8 cellular contexts compared by ENCODE assay signal in the genomic region with DNA sequence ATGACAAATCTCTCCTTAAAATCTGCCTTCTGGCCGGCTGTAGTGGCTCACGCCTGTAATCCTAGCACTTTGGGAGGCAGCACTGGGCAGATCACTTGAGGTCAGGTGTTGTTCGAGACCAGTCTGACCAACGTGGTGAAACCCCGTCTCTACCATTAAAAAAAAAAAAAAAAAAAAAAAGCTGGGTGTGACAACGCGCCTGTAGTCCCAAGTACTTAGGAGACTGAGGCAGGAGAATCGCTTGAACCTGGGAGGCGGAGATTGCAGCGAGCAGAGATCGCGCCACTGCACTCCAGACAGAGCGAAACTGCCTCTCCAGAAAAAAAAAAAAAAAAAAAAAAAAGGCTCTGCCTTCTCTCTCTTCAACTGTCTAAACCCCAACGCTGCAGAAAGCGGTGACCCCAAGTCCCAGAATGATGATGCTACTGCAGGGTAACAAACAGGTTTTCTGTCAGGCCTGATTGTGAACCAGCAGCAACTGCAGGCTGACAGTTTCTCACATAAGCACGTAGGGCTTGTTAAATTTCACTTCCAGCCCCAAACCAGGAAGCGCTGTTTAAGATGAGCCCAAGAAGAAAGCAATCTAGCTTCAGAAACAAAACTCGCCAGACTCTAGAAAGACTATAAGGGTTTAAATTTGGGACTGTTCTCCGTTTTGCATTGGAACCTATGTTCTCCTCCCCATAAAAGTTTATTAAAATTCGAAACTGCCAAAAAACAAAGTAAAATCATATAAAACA. TPM values are rescaled to one million over a fixed set of nuclear protein-coding genes. Genes with fewer than 3 reads are reported as not detected.
A peak's percentile ranks its signal among the peaks of the same experiment; 100 is the strongest.
DNase-seq lines count a peak whose midpoint lies in the region; ATAC-seq and TF ChIP-seq lines count a peak whose summit lies in the region.

No MANE protein-coding gene starts in this region.

- H3K27me3 ChIP-seq in cardiac muscle cell: peaks cover 38% of the 10 kb centered on the region

- TF ChIP-seq CTCF in cardiac muscle cell (IDR thresholded peaks at IDR 0.05; ENCODE audit: low read depth, low read length): no peak

- H3K9me3 ChIP-seq in cardiac muscle cell (ENCODE audit: low read depth): no peaks in the 10 kb centered on the region

- no peaks in the 10 kb centered on the region for H3K4me1 ChIP-seq in cardiac muscle cell (ENCODE audit: low read depth)

- peaks cover 54% of the 10 kb centered on the region for H3K4me1 Mint-ChIP-seq in T-helper 1 cell treated with Interleukin-12 subunit alpha and Interleukin-12 subunit beta and Interleukin-4 antibody, amounts not matched to agents 30 μg/mL and 1 μg/mL, for 36 hours (ENCODE audit: low read depth)

- intact Hi-C loops in Right ventricle myocardium superior (cut with DNase I) (no loop called here), left colon (cut with DNase I, micrococcal nuclease) (no loop called here)

- peak; percentile 16 to 59 for DNase-seq in cardiac muscle cell (ENCODE audit: low read depth in 1 of 2, low spot score in 1 of 2)
- no peak for DNase-seq in Right ventricle myocardium superior
- peak; percentile 60 for DNase-seq in central memory CD4-positive, alpha-beta T cell
- peak; percentile 47 to 50 for DNase-seq in left colon
- peak in 2 of 3 donors; percentile 19 to 20 for DNase-seq in stimulated activated CD4-positive, alpha-beta T cell treated with anti-CD3 and anti-CD28 coated beads, TNF-alpha, amount 100 ng/mL, for 48 hours (ENCODE audit: low read depth in 3 of 3)
- no peak for DNase-seq in left lobe of liver (ENCODE audit: low spot score)

- H3K4me3 ChIP-seq in cardiac muscle cell: peak overlapping the region; percentile 61

- peak overlapping the region; percentile 95 for H3K4me3 Mint-ChIP-seq in T-helper 1 cell treated with Interleukin-12 subunit alpha and Interleukin-12 subunit beta and Interleukin-4 antibody, amounts not matched to agents 30 μg/mL and 1 μg/mL, for 36 hours

- H3K36me3 ChIP-seq in cardiac muscle cell: no peaks in the 10 kb centered on the region

- ATAC-seq in Right ventricle myocardium superior (ENCODE audit: poor library complexity) (no peak), HG03196 (IDR thresholded peaks at IDR 0.05; ENCODE audit: unreplicated experiment) (peak; percentile 16), left colon (peak; percentile 13), left lobe of liver (no peak)

- no peaks in the 10 kb centered on the region for H3K9me3 Mint-ChIP-seq in T-helper 1 cell treated with Interleukin-12 subunit alpha and Interleukin-12 subunit beta and Interleukin-4 antibody, amounts not matched to agents 30 μg/mL and 1 μg/mL, for 36 hours

- peaks cover 5% of the 10 kb centered on the region for H3K36me3 Mint-ChIP-seq in T-helper 1 cell treated with Interleukin-12 subunit alpha and Interleukin-12 subunit beta and Interleukin-4 antibody, amounts not matched to agents 30 μg/mL and 1 μg/mL, for 36 hours (ENCODE audit: low read depth)

- peaks cover 19% of the 10 kb centered on the region for H3K27me3 Mint-ChIP-seq in T-helper 1 cell treated with Interleukin-12 subunit alpha and Interleukin-12 subunit beta and Interleukin-4 antibody, amounts not matched to agents 30 μg/mL and 1 μg/mL, for 36 hours (ENCODE audit: low read depth)

- H3K27ac Mint-ChIP-seq in T-helper 1 cell treated with Interleukin-12 subunit alpha and Interleukin-12 subunit beta and Interleukin-4 antibody, amounts not matched to agents 30 μg/mL and 1 μg/mL, for 36 hours: peak overlapping the region; percentile 99

- H3K27ac ChIP-seq in cardiac muscle cell: no peak overlapping the region

RNA-seq across cellular contexts. Expression of gene CAST, which starts 0.9 kb away (rescaled TPM):
- total RNA-seq in cardiac muscle cell (83.0 and 101 TPM in 2 replicates), Right ventricle myocardium superior (501 TPM), left colon (100 to 1,000 TPM; 399 TPM), left lobe of liver (84.4 TPM)
- polyA plus RNA-seq in cardiac muscle cell: 85.2 and 94.5 TPM in 2 replicates

Comparison
In these comparisons a context has a peak if more than half of its experiments do, and no peak if none do; other contexts are left out.
1. DNase-seq: peak in cardiac muscle cell (2 of 2), central memory CD4-positive, alpha-beta T cell (single experiment), left colon (2 of 2) and stimulated activated CD4-positive, alpha-beta T cell treated with anti-CD3 and anti-CD28 coated beads, TNF-alpha, amount 100 ng/mL, for 48 hours (2 of 3); none in Right ventricle myocardium superior (single experiment) and left lobe of liver (single experiment).
2. ATAC-seq: peak in HG03196 (single experiment) and left colon (single experiment); none in Right ventricle myocardium superior (single experiment) and left lobe of liver (single experiment).